8 cellular contexts compared by ENCODE assay signal in the genomic region with DNA sequence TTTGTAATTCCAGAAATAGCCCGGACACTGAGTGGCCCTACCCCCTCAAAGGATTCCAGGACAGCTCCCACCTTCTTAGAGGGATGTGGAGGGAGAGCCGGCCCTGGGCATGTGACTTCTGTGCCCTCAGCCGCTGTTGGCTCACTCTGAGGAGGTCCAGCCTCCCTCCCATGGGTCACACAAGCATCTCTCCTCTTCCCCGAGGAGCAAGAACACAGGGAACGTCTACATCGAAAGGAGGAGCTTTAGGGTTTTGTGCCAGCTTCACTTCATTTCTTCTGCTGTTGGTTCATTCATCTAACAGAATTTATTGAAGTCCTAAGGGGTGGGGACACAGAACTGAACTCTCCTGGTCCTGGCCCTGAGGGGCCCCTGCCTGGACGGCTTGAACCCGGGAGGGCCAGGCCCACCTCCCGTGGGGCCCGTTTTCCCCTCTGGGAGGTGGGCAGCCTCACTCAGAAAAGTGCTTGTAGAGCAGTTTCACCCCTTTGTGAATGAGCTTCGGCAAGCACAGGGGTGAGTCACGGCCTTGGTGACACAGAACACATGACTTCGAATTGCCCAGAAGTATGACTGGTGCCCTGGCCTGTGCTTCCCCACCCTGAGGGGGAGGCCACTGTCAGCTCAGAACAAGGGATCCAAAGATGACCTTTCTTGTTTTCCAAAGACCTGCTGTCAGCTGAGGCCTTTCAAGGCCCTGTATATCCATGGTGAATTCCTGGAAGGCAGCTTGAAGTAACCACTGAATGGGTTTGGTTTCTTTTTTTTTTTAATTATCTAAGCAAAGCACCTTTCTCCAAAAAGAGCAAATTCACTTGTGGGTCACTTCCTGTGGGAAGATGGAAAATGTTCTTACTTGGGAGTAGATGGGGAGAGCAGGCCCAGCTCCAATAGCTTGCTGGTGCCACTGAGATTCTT. TPM values are rescaled to one million over a fixed set of nuclear protein-coding genes. Genes with fewer than 3 reads are reported as not detected.
A peak's percentile ranks its signal among the peaks of the same experiment; 100 is the strongest.
DNase-seq lines count a peak whose midpoint lies in the region; ATAC-seq, FAIRE-seq and TF ChIP-seq lines count a peak whose summit lies in the region.

No MANE protein-coding gene starts in this region.

- H4K20me1 ChIP-seq in Loucy (ENCODE audit: insufficient read depth, low read length, poor library complexity, severe bottlenecking) (no peaks in the 10 kb centered on the region), osteoblast (ENCODE audit: insufficient read depth, low read length) (no peaks in the 10 kb centered on the region)

- TF ChIP-seq CTCF in Loucy (conservative IDR thresholded peaks at IDR 0.05; ENCODE audit: low read length): no peak
- TF ChIP-seq CTCF in osteoblast (IDR thresholded peaks at IDR 0.05; ENCODE audit: extremely low read depth, low read depth, low read length): no peak
- TF ChIP-seq CTCF in tibial artery (IDR thresholded peaks at IDR 0.05): no peak
- TF ChIP-seq CTCF in endodermal cell (conservative IDR thresholded peaks at IDR 0.05): no peak

- H3K4me3 ChIP-seq in Loucy (ENCODE audit: low read length, poor library complexity, severe bottlenecking): no peak overlapping the region
- H3K4me3 ChIP-seq in osteoblast (ENCODE audit: insufficient read depth, low read length): peak overlapping the region; percentile 11
- H3K4me3 ChIP-seq in tibial artery: no peak overlapping the region
- no peak overlapping the region for H3K4me3 ChIP-seq in endodermal cell (ENCODE audit: low read length)

- H3K4me1 Mint-ChIP-seq in activated CD8-positive, alpha-beta memory T cell treated with anti-CD3 and anti-CD28 coated beads, Interleukin-2, amount 10 ng/mL, durations not matched to agents 7 days and 5 days: peaks cover 36% of the 10 kb centered on the region
- H3K4me1 Mint-ChIP-seq in endodermal cell: peaks cover 23% of the 10 kb centered on the region

- no peaks in the 10 kb centered on the region for H3F3A ChIP-seq in Loucy (ENCODE audit: low read depth)

- ATAC-seq in activated CD8-positive, alpha-beta memory T cell treated with anti-CD3 and anti-CD28 coated beads, Interleukin-2, amount 10 ng/mL, durations not matched to agents 7 days and 5 days: peak; percentile 89
- ATAC-seq in esophagus mucosa: peak; percentile 82
- ATAC-seq in HG03025 (IDR thresholded peaks at IDR 0.05; ENCODE audit: low FRiP score, unreplicated experiment): no peak

- H3K4me3 Mint-ChIP-seq in activated CD8-positive, alpha-beta memory T cell treated with anti-CD3 and anti-CD28 coated beads, Interleukin-2, amount 10 ng/mL, durations not matched to agents 7 days and 5 days: no peak overlapping the region
- no peak overlapping the region for H3K4me3 Mint-ChIP-seq in endodermal cell

- CTCF ChIA-PET in activated CD8-positive, alpha-beta memory T cell treated with anti-CD3 and anti-CD28 coated beads, Interleukin-2, amount 10 ng/mL, durations not matched to agents 7 days and 5 days (lab: Charles Lee): interaction anchor here (0.7 to 1.5 kb wide), 5 partner anchors 17 to 73 kb away, joined by 3 to 4 read pairs (median 3); a partner anchor contains a TSS

- H3K9me2 ChIP-seq in Loucy (replicated peaks; ENCODE audit: low read depth, low read length): no peaks in the 10 kb centered on the region

- 86 to 89% methylated on average over 8 to 13 of the region's 13 CpGs for WGBS in endodermal cell (ENCODE audit: insufficient coverage in 1 of 2, insufficient read length in 1 of 2), 2 experiments

- peak overlapping the region; percentile 38; the same call in 1 of the 2 replicates for H2AFZ ChIP-seq in Loucy (ENCODE audit: low read length)
- peak overlapping the region; percentile 69 for H2AFZ ChIP-seq in osteoblast (ENCODE audit: low read length)

- peak overlapping the region; percentile 94 for H3K27ac ChIP-seq in osteoblast (ENCODE audit: low read depth, low read length)
- H3K27ac ChIP-seq in tibial artery: peak overlapping the region; percentile 71 to 78
- H3K27ac ChIP-seq in endodermal cell (ENCODE audit: low read depth, low read length): no peak overlapping the region

- no peaks in the 10 kb centered on the region for H3K27me3 Mint-ChIP-seq in activated CD8-positive, alpha-beta memory T cell treated with anti-CD3 and anti-CD28 coated beads, Interleukin-2, amount 10 ng/mL, durations not matched to agents 7 days and 5 days
- no peaks in the 10 kb centered on the region for H3K27me3 Mint-ChIP-seq in endodermal cell (ENCODE audit: insufficient read depth)

- no peaks in the 10 kb centered on the region for H3K9me3 Mint-ChIP-seq in activated CD8-positive, alpha-beta memory T cell treated with anti-CD3 and anti-CD28 coated beads, Interleukin-2, amount 10 ng/mL, durations not matched to agents 7 days and 5 days (ENCODE audit: low read depth)
- H3K9me3 Mint-ChIP-seq in endodermal cell: no peaks in the 10 kb centered on the region

- DNase-seq in activated CD8-positive, alpha-beta memory T cell treated with anti-CD3 and anti-CD28 coated beads, Interleukin-2, amount 10 ng/mL, durations not matched to agents 7 days and 5 days: peak; percentile 79
- DNase-seq in osteoblast (ENCODE audit: insufficient read length, low spot score, missing footprints) (peak; percentile 96), tibial artery (peak; percentile 91 to 94), endodermal cell (no peak)

- H3K4me1 ChIP-seq in Loucy (ENCODE audit: insufficient read depth, low read length, poor library complexity, severe bottlenecking): no peaks in the 10 kb centered on the region
- H3K4me1 ChIP-seq in osteoblast (ENCODE audit: insufficient read depth, low read length): peaks cover 57% of the 10 kb centered on the region
- peaks cover 0 to 52% (median 33%) of the 10 kb centered on the region in 4 donors for H3K4me1 ChIP-seq in tibial artery
- H3K4me1 ChIP-seq in endodermal cell (ENCODE audit: control insufficient read depth, insufficient read depth, low read length): peaks cover 15% of the 10 kb centered on the region

- H3K9ac ChIP-seq in Loucy (ENCODE audit: low read depth, low read length, poor library complexity, severe bottlenecking) (no peak overlapping the region), endodermal cell (ENCODE audit: extremely low read depth, low read length, poor library complexity, severe bottlenecking) (no peak overlapping the region)

- intact Hi-C loops in tibial artery (cut with DNase I; ENCODE audit: low total_unique reads): no loop called here

- no peaks in the 10 kb centered on the region for H3K36me3 Mint-ChIP-seq in activated CD8-positive, alpha-beta memory T cell treated with anti-CD3 and anti-CD28 coated beads, Interleukin-2, amount 10 ng/mL, durations not matched to agents 7 days and 5 days
- H3K36me3 Mint-ChIP-seq in endodermal cell (ENCODE audit: low read depth): no peaks in the 10 kb centered on the region

- H3K79me2 ChIP-seq in Loucy (ENCODE audit: insufficient read depth, low read length) (no peaks in the 10 kb centered on the region), osteoblast (ENCODE audit: insufficient read depth, low read length) (no peaks in the 10 kb centered on the region)

- H3K36me3 ChIP-seq in Loucy (ENCODE audit: insufficient read depth, low read length): no peaks in the 10 kb centered on the region
- H3K36me3 ChIP-seq in osteoblast (ENCODE audit: insufficient read depth, low read length): no peaks in the 10 kb centered on the region
- no peaks in the 10 kb centered on the region for H3K36me3 ChIP-seq in tibial artery
- no peaks in the 10 kb centered on the region for H3K36me3 ChIP-seq in endodermal cell (ENCODE audit: control insufficient read depth, insufficient read depth, low read length)

- no peak overlapping the region for H3K4me2 ChIP-seq in Loucy (ENCODE audit: low read depth, low read length, poor library complexity, severe bottlenecking)
- H3K4me2 ChIP-seq in osteoblast (ENCODE audit: insufficient read depth, low read length): peak overlapping the region; percentile 34

- H3K27ac Mint-ChIP-seq in activated CD8-positive, alpha-beta memory T cell treated with anti-CD3 and anti-CD28 coated beads, Interleukin-2, amount 10 ng/mL, durations not matched to agents 7 days and 5 days: peak overlapping the region; percentile 54
- H3K27ac Mint-ChIP-seq in endodermal cell: no peak overlapping the region

- H3K9me3 ChIP-seq in Loucy (ENCODE audit: insufficient read depth, low read depth, low read length) (no peaks in the 10 kb centered on the region), osteoblast (ENCODE audit: low read depth, low read length) (no peaks in the 10 kb centered on the region), tibial artery (no peaks in the 10 kb centered on the region), endodermal cell (ENCODE audit: control insufficient read depth, low read length) (peaks cover under 1% of the 10 kb centered on the region)

- FAIRE-seq in G401.6 (lab: Jason Lieb, UNC): peak; percentile 58

- H3K27me3 ChIP-seq in Loucy (ENCODE audit: insufficient read depth, low read length, poor library complexity, severe bottlenecking) (no peaks in the 10 kb centered on the region), osteoblast (ENCODE audit: insufficient read depth, low read length) (no peaks in the 10 kb centered on the region), tibial artery (no peaks in the 10 kb centered on the region), endodermal cell (ENCODE audit: control insufficient read depth, insufficient read depth, low read length, poor library complexity, severe bottlenecking) (no peaks in the 10 kb centered on the region)

RNA-seq across cellular contexts. Expression of a gene that starts 39.2 kb away (rescaled TPM):
- 100 to 1,000 TPM in 1 of 2 experiments, 10 to 100 TPM in 1; 82.9 to 245 TPM for total RNA-seq in activated CD8-positive, alpha-beta memory T cell treated with anti-CD3 and anti-CD28 coated beads, Interleukin-2, amount 10 ng/mL, durations not matched to agents 7 days and 5 days
- total RNA-seq in esophagus mucosa (119 TPM), osteoblast (43.6 and 51.0 TPM in 2 replicates), endodermal cell (100 to 1,000 TPM; 148 to 188 TPM)
- 64.2 TPM for polyA plus RNA-seq in endodermal cell (2013, experiment 1 of 2)
- polyA plus RNA-seq in endodermal cell (2013, experiment 2 of 2): 72.6 TPM
